ENCODE assay signal across 9 cellular contexts in the genomic region with DNA sequence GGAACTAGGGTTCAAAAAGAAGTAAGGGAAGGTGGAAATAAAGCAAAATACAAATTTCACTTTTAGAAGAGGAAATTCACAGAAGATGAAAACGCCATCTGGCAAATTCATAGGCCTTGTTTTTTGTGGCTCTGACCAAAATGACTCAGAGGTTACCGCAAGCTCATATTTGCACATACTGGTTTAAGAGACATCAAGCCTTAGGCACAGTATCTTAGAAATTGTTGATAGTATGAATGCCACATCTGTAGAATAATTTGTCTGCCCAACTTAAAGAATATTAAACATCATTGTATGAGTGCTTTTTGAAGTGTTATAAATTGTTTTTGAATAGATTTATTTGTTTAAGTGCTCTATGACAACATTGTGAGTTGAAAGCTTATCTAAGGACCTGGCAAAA. TPM values are rescaled to one million over a fixed set of nuclear protein-coding genes. Genes with fewer than 3 reads are reported as not detected.
DNase-seq lines count a peak whose midpoint lies in the region; ATAC-seq and TF ChIP-seq lines count a peak whose summit lies in the region.
"Had no signal": no experiment of that assay in that cellular context is flagged by ENCODE, and none has a peak within 500 bp of the region (broad histone marks: within the 10 kb centered on the region; RNA-seq: fewer than 3 reads in every experiment).

No MANE protein-coding gene starts in this region.

- BruUV-seq in MCF 10A (replicated peaks; lab: Mats Ljungman, UMichigan), result no TSS peak

- TF ChIP-seq CTCF in MCF 10A (IDR thresholded peaks at IDR 0.05; ENCODE audit: unreplicated experiment) (no peak), breast epithelium (IDR thresholded peaks at IDR 0.05) (no peak)

- POLR2A ChIA-PET in MCF 10A (lab: Yijun Ruan, JAX), result interaction anchor here (0.8 to 1.9 kb wide), 4 partner anchors 14 to 166 kb away, joined by 3 to 10 read pairs (median 3); partner anchors contain the start of genes RPS12 and STX7
- POLR2A ChIA-PET in activated CD4-positive, alpha-beta memory T cell treated with anti-CD3 and anti-CD28 coated beads, Interleukin-2, amount 10 ng/mL, durations not matched to agents 7 days and 5 days (lab: Charles Lee), result interaction anchor here (0.9 kb wide), 1 partner anchor 166 kb away, joined by 3 read pairs; the partner anchor contains the start of gene RPS12

- intact Hi-C loops in MCF 10A (cut with micrococcal nuclease) (no loop called here), breast epithelium (cut with DNase I; ENCODE audit: low total_unique reads) (no loop called here)

- no peak overlapping the region for H3K4me3 ChIP-seq in breast epithelium

- no peak overlapping the region for H3K27ac Mint-ChIP-seq in MCF 10A (ENCODE audit: low read depth, unreplicated experiment)
- no peak overlapping the region for H3K27ac Mint-ChIP-seq in activated CD4-positive, alpha-beta memory T cell treated with anti-CD3 and anti-CD28 coated beads, Interleukin-2, amount 10 ng/mL, durations not matched to agents 7 days and 5 days

- H3K27ac ChIP-seq in breast epithelium, result no peak overlapping the region

- no peak for TF ChIP-seq POLR2A in breast epithelium (IDR thresholded peaks at IDR 0.05)

- no peaks in the 10 kb centered on the region for H3K27me3 ChIP-seq in breast epithelium

- DNase-seq in MCF 10A (ENCODE audit: unreplicated experiment), result peak; percentile 74
- DNase-seq in breast epithelium (ENCODE audit: low spot score in 2 of 2), result no peak
- DNase-seq in activated CD4-positive, alpha-beta memory T cell treated with anti-CD3 and anti-CD28 coated beads, Interleukin-2, amount 10 ng/mL, durations not matched to agents 7 days and 5 days, result peak; percentile 45
- no peak for DNase-seq in stimulated activated naive CD8-positive, alpha-beta T cell treated with anti-CD3 and anti-CD28 coated beads, Interleukin-15, Interleukin-2, amounts not matched to agents 100 U/mL and 50 U/mL, for 24 hours
- no peak for DNase-seq in NCI-H2029 (lab: John Stamatoyannopoulos, UW)
- DNase-seq in SKM-1 treated with dmso at 0.1 percent for 144 hours (lab: John Stamatoyannopoulos, UW; ENCODE audit: unreplicated experiment), result no peak
- no peak for DNase-seq in T-helper 9 cell

- H3K4me3 Mint-ChIP-seq in MCF 10A (ENCODE audit: unreplicated experiment), result no peak overlapping the region
- H3K4me3 Mint-ChIP-seq in activated CD4-positive, alpha-beta memory T cell treated with anti-CD3 and anti-CD28 coated beads, Interleukin-2, amount 10 ng/mL, durations not matched to agents 7 days and 5 days, result no peak overlapping the region

- no peaks in the 10 kb centered on the region for H3K27me3 Mint-ChIP-seq in MCF 10A (ENCODE audit: insufficient read depth, unreplicated experiment)
- H3K27me3 Mint-ChIP-seq in activated CD4-positive, alpha-beta memory T cell treated with anti-CD3 and anti-CD28 coated beads, Interleukin-2, amount 10 ng/mL, durations not matched to agents 7 days and 5 days, result peaks cover 25% of the 10 kb centered on the region

- no peaks in the 10 kb centered on the region for H3K4me1 ChIP-seq in breast epithelium

- H3K9me3 ChIP-seq in breast epithelium, result no peaks in the 10 kb centered on the region

- H3K36me3 ChIP-seq in breast epithelium, result no peaks in the 10 kb centered on the region

- H3K9me3 Mint-ChIP-seq in MCF 10A (ENCODE audit: unreplicated experiment), result no peaks in the 10 kb centered on the region
- H3K9me3 Mint-ChIP-seq in activated CD4-positive, alpha-beta memory T cell treated with anti-CD3 and anti-CD28 coated beads, Interleukin-2, amount 10 ng/mL, durations not matched to agents 7 days and 5 days, result no peaks in the 10 kb centered on the region

- CTCF ChIA-PET in MCF 10A (lab: Yijun Ruan, JAX), result no interaction called here
- CTCF ChIA-PET in activated CD4-positive, alpha-beta memory T cell treated with anti-CD3 and anti-CD28 coated beads, Interleukin-2, amount 10 ng/mL, durations not matched to agents 7 days and 5 days (lab: Charles Lee), result interaction anchor here (1.2 to 1.3 kb wide), 2 partner anchors 150 to 368 kb away, joined by 3 read pairs; partner anchors contain the start of gene SLC18B1

- peak; percentile 71 for ATAC-seq in HG03103 (IDR thresholded peaks at IDR 0.05; ENCODE audit: low read depth, unreplicated experiment)
- peak; percentile 61 for ATAC-seq in stimulated activated naive CD8-positive, alpha-beta T cell treated with anti-CD3 and anti-CD28 coated beads, Interleukin-15, Interleukin-2, amounts not matched to agents 100 U/mL and 50 U/mL, for 24 hours

- H3K4me1 Mint-ChIP-seq in MCF 10A (ENCODE audit: insufficient read depth, unreplicated experiment), result no peaks in the 10 kb centered on the region
- peaks cover 7% of the 10 kb centered on the region for H3K4me1 Mint-ChIP-seq in activated CD4-positive, alpha-beta memory T cell treated with anti-CD3 and anti-CD28 coated beads, Interleukin-2, amount 10 ng/mL, durations not matched to agents 7 days and 5 days

- H3K36me3 Mint-ChIP-seq in MCF 10A (ENCODE audit: insufficient read depth, unreplicated experiment), result no peaks in the 10 kb centered on the region
- H3K36me3 Mint-ChIP-seq in activated CD4-positive, alpha-beta memory T cell treated with anti-CD3 and anti-CD28 coated beads, Interleukin-2, amount 10 ng/mL, durations not matched to agents 7 days and 5 days (ENCODE audit: low read depth), result no peaks in the 10 kb centered on the region

RNA-seq across cellular contexts. Expression of gene TAAR1, which starts 10.6 kb away (rescaled TPM):
- total RNA-seq in MCF 10A (2022) (not detected in 2 replicates), breast epithelium (not detected)
- total RNA-seq in activated CD4-positive, alpha-beta memory T cell treated with anti-CD3 and anti-CD28 coated beads, Interleukin-2, amount 10 ng/mL, durations not matched to agents 7 days and 5 days, result not detected
- total RNA-seq: pulmonary artery endothelial cell had no signal

RNA-seq across cellular contexts. Expression of gene TAAR2, which starts 24.3 kb away (rescaled TPM):
- total RNA-seq in MCF 10A (2022), result not detected in 2 replicates
- not detected for total RNA-seq in breast epithelium
- total RNA-seq in activated CD4-positive, alpha-beta memory T cell treated with anti-CD3 and anti-CD28 coated beads, Interleukin-2, amount 10 ng/mL, durations not matched to agents 7 days and 5 days, result not detected
- total RNA-seq: pulmonary artery endothelial cell had no signal

RNA-seq across cellular contexts. Expression of gene TAAR5, which starts 58.8 kb away (rescaled TPM):
- total RNA-seq in MCF 10A (2022), result not detected in 2 replicates
- total RNA-seq in breast epithelium, result not detected
- total RNA-seq in activated CD4-positive, alpha-beta memory T cell treated with anti-CD3 and anti-CD28 coated beads, Interleukin-2, amount 10 ng/mL, durations not matched to agents 7 days and 5 days, result not detected
- total RNA-seq: pulmonary artery endothelial cell had no signal

Comparison
In these comparisons a context has a peak if more than half of its experiments do, and no peak if none do; other contexts are left out.
1. DNase-seq: peak in MCF 10A (single experiment) and activated CD4-positive, alpha-beta memory T cell treated with anti-CD3 and anti-CD28 coated beads, Interleukin-2, amount 10 ng/mL, durations not matched to agents 7 days and 5 days (single experiment); none in breast epithelium (0 of 2), stimulated activated naive CD8-positive, alpha-beta T cell treated with anti-CD3 and anti-CD28 coated beads, Interleukin-15, Interleukin-2, amounts not matched to agents 100 U/mL and 50 U/mL, for 24 hours (single experiment), NCI-H2029 (single experiment), SKM-1 treated with dmso at 0.1 percent for 144 hours (single experiment) and T-helper 9 cell (single experiment).